ENCODE assay signal across 1 cellular context in genomic region chr6:90219168-90219985, GRCh38.
TF ChIP-seq lines count a peak whose summit lies in the region.

No MANE protein-coding gene starts in this region.

TF ChIP-seq in HEK293, 187 proteins besides CTCF, POLR2A, EP300 and RAD21 (continued from another document):
- TF ChIP-seq TSHZ1 (tag by site-specific recombination; IDR thresholded peaks at IDR 0.05; ENCODE audit: borderline replicate concordance) = peak; percentile 91
- TF ChIP-seq ZNF362 (tag by site-specific recombination; IDR thresholded peaks at IDR 0.05) = peak; percentile 88; the same call in 1 of the 2 replicates
- peak; percentile 57 for TF ChIP-seq ZNF76 (tag by site-specific recombination; IDR thresholded peaks at IDR 0.05; ENCODE audit: borderline replicate concordance, low read depth)
- TF ChIP-seq ZNF660 (tag by site-specific recombination; IDR thresholded peaks at IDR 0.05) = peak; percentile 72; the same call in 1 of the 2 replicates
- TF ChIP-seq ZBTB44 (tag by site-specific recombination; IDR thresholded peaks at IDR 0.05) = no peak
- TF ChIP-seq EGR2 (tag by site-specific recombination; IDR thresholded peaks at IDR 0.05; ENCODE audit: low read depth) = no peak
- no peak for TF ChIP-seq ZNF670 (tag by site-specific recombination; IDR thresholded peaks at IDR 0.05; ENCODE audit: low read depth)
- no peak for TF ChIP-seq ZFHX2 (tag by site-specific recombination; conservative IDR thresholded peaks at IDR 0.05)
- TF ChIP-seq ZNF518A (tag by site-specific recombination; conservative IDR thresholded peaks at IDR 0.05; ENCODE audit: low read depth) = 0 out of 2 replicates have a peak, but pooled peaks have one; percentile 40
- TF ChIP-seq ZNF132 (tag by site-specific recombination; IDR thresholded peaks at IDR 0.05; ENCODE audit: borderline replicate concordance) = no peak
- peak; percentile 49 for TF ChIP-seq PATZ1 (tag by site-specific recombination; IDR thresholded peaks at IDR 0.05)
- 0 out of 2 replicates have a peak, but pooled peaks have one; percentile 73 for TF ChIP-seq REPIN1 (tag by site-specific recombination; IDR thresholded peaks at IDR 0.05; ENCODE audit: low read depth)
- peak; percentile 54; the same call in 1 of the 2 replicates for TF ChIP-seq ZBTB8A (tag by site-specific recombination; IDR thresholded peaks at IDR 0.05)
- peak; percentile 66 for TF ChIP-seq ZBTB20 (tag by site-specific recombination; IDR thresholded peaks at IDR 0.05)
- TF ChIP-seq MYNN (tag by site-specific recombination; IDR thresholded peaks at IDR 0.05; ENCODE audit: borderline replicate concordance) = peak; percentile 72
- TF ChIP-seq ZNF768 (tag by site-specific recombination; IDR thresholded peaks at IDR 0.05) = no peak
- no peak for TF ChIP-seq ZNF174 (tag by site-specific recombination; IDR thresholded peaks at IDR 0.05)
- TF ChIP-seq ZNF600 (tag by site-specific recombination; IDR thresholded peaks at IDR 0.05) = peak; percentile 15
- no peak for TF ChIP-seq ZNF155 (tag by site-specific recombination; IDR thresholded peaks at IDR 0.05)
- TF ChIP-seq ZBTB10 (tag by site-specific recombination; IDR thresholded peaks at IDR 0.05) = no peak; the same call in 1 of the 2 replicates
